Comparison of ENCODE assay signal across 20 cellular contexts in genomic region chr1:170310014-170310405, GRCh38.
"Had no signal": no experiment of that assay in that cellular context is flagged by ENCODE, and none has a peak within 500 bp of the region (broad histone marks: within the 10 kb centered on the region; RNA-seq: fewer than 3 reads in every experiment).

No MANE protein-coding gene starts in this region.

- H3K36me3 Mint-ChIP-seq: activated CD4-positive, alpha-beta memory T cell treated with anti-CD3 and anti-CD28 coated beads for 36 hours; activated naive CD8-positive, alpha-beta T cell treated with anti-CD3 and anti-CD28 coated beads, Interleukin-2, amount 10 ng/mL, durations not matched to agents 7 days and 5 days; brain; stimulated activated memory B cell treated with anti-CD40 and anti-IgM and Interleukin-4, amounts not matched to agents 10 μg/mL and 1 μg/mL and 100 μg/mL, for 72 hours; WTC11 had no signal

- H3K4me1 Mint-ChIP-seq: activated naive CD8-positive, alpha-beta T cell treated with anti-CD3 and anti-CD28 coated beads, Interleukin-2, amount 10 ng/mL, durations not matched to agents 7 days and 5 days; brain; neural crest cell; stimulated activated memory B cell treated with anti-CD40 and anti-IgM and Interleukin-4, amounts not matched to agents 10 μg/mL and 1 μg/mL and 100 μg/mL, for 72 hours had no signal

- H3K4me1 ChIP-seq: colonic mucosa, psoas muscle, spleen, transverse colon had no signal

- H3K36me3 ChIP-seq: colonic mucosa, spleen, transverse colon had no signal

- H3K4me3 ChIP-seq: colonic mucosa, lung, psoas muscle, spleen, transverse colon had no signal

- H3K27me3 Mint-ChIP-seq: brain; stimulated activated memory B cell treated with anti-CD40 and anti-IgM and Interleukin-4, amounts not matched to agents 10 μg/mL and 1 μg/mL and 100 μg/mL, for 72 hours had no signal

- H3K9me3 Mint-ChIP-seq: activated CD4-positive, alpha-beta memory T cell treated with anti-CD3 and anti-CD28 coated beads for 36 hours; activated naive CD8-positive, alpha-beta T cell treated with anti-CD3 and anti-CD28 coated beads, Interleukin-2, amount 10 ng/mL, durations not matched to agents 7 days and 5 days; endodermal cell; neural crest cell; stimulated activated memory B cell treated with anti-CD40 and anti-IgM and Interleukin-4, amounts not matched to agents 10 μg/mL and 1 μg/mL and 100 μg/mL, for 72 hours; T-helper 2 cell treated with Interferon-gamma antibody and Interleukin-4, amounts not matched to agents 5 μg/mL and 100 μg/mL, for 36 hours; WTC11 had no signal

- H3K27me3 ChIP-seq: colonic mucosa, spleen, transverse colon had no signal

- H3K27ac Mint-ChIP-seq: activated CD4-positive, alpha-beta memory T cell treated with anti-CD3 and anti-CD28 coated beads for 36 hours; activated naive CD8-positive, alpha-beta T cell treated with anti-CD3 and anti-CD28 coated beads, Interleukin-2, amount 10 ng/mL, durations not matched to agents 7 days and 5 days; endodermal cell; stimulated activated memory B cell treated with anti-CD40 and anti-IgM and Interleukin-4, amounts not matched to agents 10 μg/mL and 1 μg/mL and 100 μg/mL, for 72 hours; T-helper 2 cell treated with Interferon-gamma antibody and Interleukin-4, amounts not matched to agents 5 μg/mL and 100 μg/mL, for 36 hours; WTC11 had no signal

- H3K4me3 Mint-ChIP-seq: activated CD4-positive, alpha-beta memory T cell treated with anti-CD3 and anti-CD28 coated beads for 36 hours; activated naive CD8-positive, alpha-beta T cell treated with anti-CD3 and anti-CD28 coated beads, Interleukin-2, amount 10 ng/mL, durations not matched to agents 7 days and 5 days; endodermal cell; neural crest cell; stimulated activated memory B cell treated with anti-CD40 and anti-IgM and Interleukin-4, amounts not matched to agents 10 μg/mL and 1 μg/mL and 100 μg/mL, for 72 hours; T-helper 2 cell treated with Interferon-gamma antibody and Interleukin-4, amounts not matched to agents 5 μg/mL and 100 μg/mL, for 36 hours; WTC11 had no signal

- DNase-seq: activated CD4-positive, alpha-beta memory T cell treated with anti-CD3 and anti-CD28 coated beads for 36 hours; activated CD4-positive, alpha-beta T cell treated with anti-CD3 and anti-CD28 coated beads for 4 hours; activated naive CD8-positive, alpha-beta T cell treated with anti-CD3 and anti-CD28 coated beads, Interleukin-2, amount 10 ng/mL, durations not matched to agents 7 days and 5 days; central memory CD4-positive, alpha-beta T cell; colonic mucosa; head of caudate nucleus; kidney; midbrain; psoas muscle; spleen; stimulated activated CD4-positive, alpha-beta T cell treated with anti-CD3 and anti-CD28 coated beads, Interleukin-4, amount 100 ng/mL, for 4 hours; transverse colon had no signal

- H3K9me3 ChIP-seq: colonic mucosa, psoas muscle, spleen, transverse colon had no signal

- H3K27ac ChIP-seq: colonic mucosa, epithelial cell of prostate, psoas muscle, spleen, transverse colon had no signal
